18 cellular contexts compared by ENCODE assay signal in genomic region chr9:69013404-69013727, GRCh38. TPM values are rescaled to one million over a fixed set of nuclear protein-coding genes. Genes with fewer than 3 reads are reported as not detected.
DNase-seq lines count a peak whose midpoint lies in the region; ATAC-seq, FAIRE-seq and TF ChIP-seq lines count a peak whose summit lies in the region.
"Had no signal": no experiment of that assay in that cellular context is flagged by ENCODE, and none has a peak within 500 bp of the region (broad histone marks: within the 10 kb centered on the region; RNA-seq: fewer than 3 reads in every experiment).

No MANE protein-coding gene starts in this region.

- no peaks in the 10 kb centered on the region for H3K79me2 ChIP-seq in GM12878 (ENCODE audit: control insufficient read depth, insufficient read depth, low read length)

- no peaks in the 10 kb centered on the region for H3K27me3 ChIP-seq in GM12878 (replicated peaks in 1 of 2; ENCODE audit: control insufficient read depth in 2 of 2, insufficient read depth in 2 of 2, low read length in 1 of 2)

- FAIRE-seq in GM12878 (lab: Jason Lieb, UNC): no peak
- FAIRE-seq: A549, D721Med, G401.6, HepG2 had no signal

- no peak for TF ChIP-seq CTCF in GM12878 (IDR thresholded peaks at IDR 0.05 in 2 of 3, conservative IDR thresholded peaks at IDR 0.05 in 1 of 3; ENCODE audit: control insufficient read depth in 2 of 3, extremely low read depth in 1 of 3, insufficient read depth in 1 of 3, low read depth in 3 of 3, low read length in 3 of 3)

- no peaks in the 10 kb centered on the region for H4K20me1 ChIP-seq in GM12878 (ENCODE audit: control insufficient read depth, insufficient read depth)

- no peak for DNase-seq in T-helper 2 cell treated with Interferon-gamma antibody and Interleukin-4, amounts not matched to agents 5 μg/mL and 100 μg/mL, for 36 hours (ENCODE audit: low spot score)
- DNase-seq in T-helper 2 cell (no peak), GM12878 (ENCODE audit: low read depth, low spot score) (no peak), naive B cell (no peak), KG1 (lab: John Stamatoyannopoulos, UW) (no peak), NCI-H1417 (lab: John Stamatoyannopoulos, UW) (no peak)
- DNase-seq: Caco-2; CD4-positive, alpha-beta T cell; H9 had no signal

- H3K4me1 ChIP-seq in GM12878 (ENCODE audit: control insufficient read depth, insufficient read depth, low read length): peaks cover 10% of the 10 kb centered on the region; the same call in 1 of the 2 replicates
- H3K4me1 ChIP-seq: A549, Caco-2 had no signal

- no peak overlapping the region for H3K27ac Mint-ChIP-seq in T-helper 2 cell treated with Interferon-gamma antibody and Interleukin-4, amounts not matched to agents 5 μg/mL and 100 μg/mL, for 36 hours
- peak overlapping the region in 1 of 6 donors; percentile 67 for H3K27ac Mint-ChIP-seq in naive B cell
- H3K27ac Mint-ChIP-seq: CD4-positive, alpha-beta T cell; GM23338; H9 had no signal

- SMC1A ChIA-PET in GM12878 (lab: Charles Lee; ENCODE audit: uncharacterized antibody, unreplicated experiment): interaction anchor here (1.3 kb wide), 1 partner anchor 14 kb away, joined by 4 read pairs; no protein-coding TSS in a partner anchor

- no peak overlapping the region for H3K27ac ChIP-seq in GM12878 (ENCODE audit: control insufficient read depth, insufficient read depth)
- H3K27ac ChIP-seq: 22Rv1, A549, C4-2B had no signal

- no peaks in the 10 kb centered on the region for H3K9me3 Mint-ChIP-seq in T-helper 2 cell treated with Interferon-gamma antibody and Interleukin-4, amounts not matched to agents 5 μg/mL and 100 μg/mL, for 36 hours
- H3K9me3 Mint-ChIP-seq in naive B cell: no peaks in the 10 kb centered on the region
- H3K9me3 Mint-ChIP-seq: CD4-positive, alpha-beta T cell; GM23338; IgD-negative memory B cell had no signal

- POLR2A ChIA-PET in GM12878 (lab: Charles Lee): no interaction called here

- no peak overlapping the region for H3K9ac ChIP-seq in GM12878 (ENCODE audit: control insufficient read depth, insufficient read depth, low read length)

- TF ChIP-seq EP300 in GM12878 (IDR thresholded peaks at IDR 0.05; ENCODE audit: borderline replicate concordance in 1 of 2, control insufficient read depth in 1 of 2, low read depth in 2 of 2, low read length in 2 of 2): no peak

- H3K4me3 Mint-ChIP-seq in T-helper 2 cell treated with Interferon-gamma antibody and Interleukin-4, amounts not matched to agents 5 μg/mL and 100 μg/mL, for 36 hours: peak overlapping the region; percentile 68
- peak overlapping the region in 5 of 8 donors; percentile 30 to 87 (median 79) for H3K4me3 Mint-ChIP-seq in naive B cell
- H3K4me3 Mint-ChIP-seq: CD4-positive, alpha-beta T cell; GM23338; H9 had no signal

- no peak for TF ChIP-seq POLR2A in GM12878 (IDR thresholded peaks at IDR 0.05; ENCODE audit: low read depth, low read length)

- CTCF ChIA-PET in GM12878 (lab: Yijun Ruan, JAX): interaction anchor here (1.0 to 1.2 kb wide), 2 partner anchors 9 to 14 kb away, joined by 4 read pairs; no protein-coding TSS in a partner anchor

- H3K36me3 Mint-ChIP-seq in T-helper 2 cell treated with Interferon-gamma antibody and Interleukin-4, amounts not matched to agents 5 μg/mL and 100 μg/mL, for 36 hours (ENCODE audit: low read depth): no peaks in the 10 kb centered on the region
- peaks cover 0 to 4% of the 10 kb centered on the region in 2 donors for H3K36me3 Mint-ChIP-seq in naive B cell

- 92% methylated on average over 22 of the region's 25 CpGs for WGBS in GM12878 (ENCODE audit: insufficient coverage, insufficient replicate concordance, low lambda C conversion rate, missing lambda C conversion rate)

- RAD21 ChIA-PET in GM12878 (lab: Charles Lee; ENCODE audit: unreplicated experiment): no interaction called here

- peaks cover 18% of the 10 kb centered on the region for H3K4me1 Mint-ChIP-seq in T-helper 2 cell treated with Interferon-gamma antibody and Interleukin-4, amounts not matched to agents 5 μg/mL and 100 μg/mL, for 36 hours (ENCODE audit: low read depth)
- H3K4me1 Mint-ChIP-seq in naive B cell: peaks cover 14 to 24% (median 20%) of the 10 kb centered on the region in 3 donors

- no peak for TF ChIP-seq RAD21 in GM12878 (IDR thresholded peaks at IDR 0.05; ENCODE audit: insufficient read depth, low read depth, low read length)

- H3K36me3 ChIP-seq in GM12878 (ENCODE audit: control insufficient read depth in 2 of 2, insufficient read depth in 2 of 2, low read length in 1 of 2): peaks cover 0 to 2% of the 10 kb centered on the region in 2 experiments; a peak in 3 of 4 replicates

- ATAC-seq in GM12878 (no peak), naive B cell (ENCODE audit: low read depth in 2 of 2) (no peak), SK-N-SH treated with all-trans-retinoic acid at 6 μM for 48 hours (no peak)
- ATAC-seq: A549, GM23338, HepG2 had no signal

- H3K27me3 Mint-ChIP-seq in T-helper 2 cell treated with Interferon-gamma antibody and Interleukin-4, amounts not matched to agents 5 μg/mL and 100 μg/mL, for 36 hours (ENCODE audit: low read depth): peaks cover 12% of the 10 kb centered on the region
- peaks cover 0 to 4% (median 0%) of the 10 kb centered on the region in 3 donors for H3K27me3 Mint-ChIP-seq in naive B cell

- intact Hi-C loops in GM12878 (cut with micrococcal nuclease; ENCODE audit: unreplicated experiment): no loop called here

- peak overlapping the region; percentile 55; the same call in 1 of the 2 replicates for H3K4me2 ChIP-seq in GM12878 (ENCODE audit: control insufficient read depth, insufficient read depth)
- H3K4me2 ChIP-seq: A549, GM23338 had no signal

- no peak overlapping the region for H3K4me3 ChIP-seq in GM12878
- H3K4me3 ChIP-seq: A549, GM23338 had no signal

- H3K9me3 ChIP-seq in GM12878 (replicated peaks; ENCODE audit: control insufficient read depth, insufficient read depth, low read length): no peaks in the 10 kb centered on the region
- H3K9me3 ChIP-seq: A549, Caco-2 had no signal

- no TSS peak for BruUV-seq in GM12878 (replicated peaks; lab: Mats Ljungman, UMichigan)

- no peak overlapping the region for H2AFZ ChIP-seq in GM12878 (ENCODE audit: control insufficient read depth, low read depth, low read length)
- H2AFZ ChIP-seq: GM23338 had no signal

- in situ Hi-C loops in GM12878 (cut with MboI): no loop called here

TF ChIP-seq in SK-N-SH treated with all-trans-retinoic acid at 6 μM for 48 hours, 23 proteins besides CTCF, POLR2A, EP300 and RAD21 (continues in another document):
- TF ChIP-seq POU6F1 (CRISPR knock-in tag; IDR thresholded peaks at IDR 0.05; ENCODE audit: borderline replicate concordance, low read depth): no peak
- TF ChIP-seq ZC3H10 (CRISPR knock-in tag; IDR thresholded peaks at IDR 0.05): no peak
- TF ChIP-seq BACH2 (CRISPR knock-in tag; IDR thresholded peaks at IDR 0.05; ENCODE audit: borderline replicate concordance): no peak
- TF ChIP-seq TCF4 (CRISPR knock-in tag; IDR thresholded peaks at IDR 0.05; ENCODE audit: borderline replicate concordance): no peak
- no peak for TF ChIP-seq ARNTL (CRISPR knock-in tag; IDR thresholded peaks at IDR 0.05; ENCODE audit: borderline replicate concordance, low read depth)

RNA-seq across cellular contexts. Expression of gene PRKACG, which starts 0.5 kb away (rescaled TPM):
- total RNA-seq in GM12878 (2013; cell fraction: nucleolus; rRNA removed): not detected in 2 replicates
- total RNA-seq in GM12878 (2014; rRNA removed) (not detected in 2 replicates), GM12878 (2014; rRNA removed; fragmentation: Illumina TruSeq; extraction: Trizol) (not detected in 2 replicates), GM12878 (2021) (not detected in 2 replicates)
- polyA plus RNA-seq in GM12878 (2011; ENCODE audit: low read depth): not detected
- polyA plus RNA-seq in GM12878 (2011; rRNA removed) (not detected in 2 replicates), GM12878 (2014; fragmentation: Illumina TruSeq; extraction: Trizol) (not detected in 2 replicates), GM12878 (2014; fragmentation: Nextera tagmentation; extraction: Ambion mirVana) (not detected), GM12878 (2014; rRNA removed) (not detected in 2 replicates), GM12878 (2016; fragmentation: Nextera tagmentation; extraction: Ambion mirVana) (not detected), naive B cell (ENCODE audit: low read depth in 6 of 6) (not detected)
- polyA plus RNA-seq in GM12878 (2011; cell fraction: cytosol; rRNA removed): not detected in 2 replicates
- not detected in 2 replicates for polyA plus RNA-seq in GM12878 (2011; cell fraction: nucleus; rRNA removed)
- polyA plus RNA-seq in GM12878 (2012): not detected in 2 replicates
- polyA minus RNA-seq in GM12878 (2011; rRNA and poly(A)+ RNA removed): not detected in 2 replicates
- polyA minus RNA-seq in GM12878 (2011; cell fraction: cytosol; rRNA and poly(A)+ RNA removed): not detected in 2 replicates
- not detected in 2 replicates for polyA minus RNA-seq in GM12878 (2011; cell fraction: nucleus; rRNA and poly(A)+ RNA removed)
- total RNA-seq: Caco-2; CD4-positive, alpha-beta T cell; GM23338; H9; HepG2 had no signal
- polyA plus RNA-seq: A549, GM23338, HepG2, IgD-negative memory B cell had no signal

RNA-seq across cellular contexts. Expression of gene FXN, which starts 22.2 kb away (rescaled TPM):
- total RNA-seq in GM12878 (2013; cell fraction: nucleolus; rRNA removed): 14.3 and 16.1 TPM in 2 replicates
- total RNA-seq in GM12878 (2014; rRNA removed) (7.3 and 8.9 TPM in 2 replicates), GM12878 (2014; rRNA removed; fragmentation: Illumina TruSeq; extraction: Trizol) (15.7 and 16.9 TPM in 2 replicates), GM12878 (2021) (20.6 and 23.8 TPM in 2 replicates)
- 21.3 TPM for polyA plus RNA-seq in GM12878 (2011; ENCODE audit: low read depth)
- polyA plus RNA-seq in GM12878 (2011; rRNA removed) (26.4 and 28.8 TPM in 2 replicates), GM12878 (2014; fragmentation: Illumina TruSeq; extraction: Trizol) (32.6 and 39.8 TPM in 2 replicates), GM12878 (2014; fragmentation: Nextera tagmentation; extraction: Ambion mirVana) (10 to 100 TPM; 21.0 to 22.3 TPM), GM12878 (2014; rRNA removed) (21.4 and 22.5 TPM in 2 replicates), GM12878 (2016; fragmentation: Nextera tagmentation; extraction: Ambion mirVana) (10 to 100 TPM; 72.0 to 78.0 TPM), naive B cell (ENCODE audit: low read depth in 6 of 6) (10 to 100 TPM; 24.5 to 32.4 (median 27.7) TPM)
- polyA plus RNA-seq in GM12878 (2011; cell fraction: cytosol; rRNA removed): 26.9 and 36.4 TPM in 2 replicates
- 11.1 and 13.8 TPM in 2 replicates for polyA plus RNA-seq in GM12878 (2011; cell fraction: nucleus; rRNA removed)
- 14.4 and 15.5 TPM in 2 replicates for polyA plus RNA-seq in GM12878 (2012)
- 13.9 and 15.4 TPM in 2 replicates for polyA minus RNA-seq in GM12878 (2011; rRNA and poly(A)+ RNA removed)
- 2.9 and 10.1 TPM in 2 replicates for polyA minus RNA-seq in GM12878 (2011; cell fraction: cytosol; rRNA and poly(A)+ RNA removed)
- 1.8 and 4.9 TPM in 2 replicates for polyA minus RNA-seq in GM12878 (2011; cell fraction: nucleus; rRNA and poly(A)+ RNA removed)
